ENCODE assay signal across 2 cellular contexts in the genomic region with DNA sequence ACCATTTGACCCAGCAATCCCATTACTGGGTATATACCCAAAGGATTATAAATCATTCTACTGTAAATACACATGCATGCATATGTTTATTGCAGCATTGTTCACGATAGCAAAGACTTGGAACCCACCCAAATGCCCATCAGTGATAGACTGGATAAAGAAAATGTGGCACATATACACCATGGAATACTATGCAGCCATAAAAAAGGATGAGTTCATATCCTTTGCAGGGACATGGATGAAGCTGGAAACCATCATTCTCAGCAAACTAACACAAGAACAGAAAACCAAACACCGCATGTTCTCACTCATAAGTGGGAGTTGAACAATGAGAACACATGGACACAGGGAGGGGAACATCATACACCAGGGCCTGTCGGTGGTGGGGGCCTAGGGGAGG. TPM values are rescaled to one million over a fixed set of nuclear protein-coding genes. Genes with fewer than 3 reads are reported as not detected.
"Had no signal": no experiment of that assay in that cellular context is flagged by ENCODE, and none has a peak within 500 bp of the region (broad histone marks: within the 10 kb centered on the region; RNA-seq: fewer than 3 reads in every experiment).

No MANE protein-coding gene starts in this region.

RNA-seq across cellular contexts. Expression of a gene that starts 12.6 kb away (rescaled TPM):
- total RNA-seq: dermis blood vessel endothelial cell, epithelial cell of proximal tubule had no signal
